ENCODE assay signal across 9 cellular contexts in genomic region chr2:176187306-176188217, GRCh38. TPM values are rescaled to one million over a fixed set of nuclear protein-coding genes. Genes with fewer than 3 reads are reported as not detected.
A peak's percentile ranks its signal among the peaks of the same experiment; 100 is the strongest.
DNase-seq lines count a peak whose midpoint lies in the region; ATAC-seq, FAIRE-seq and TF ChIP-seq lines count a peak whose summit lies in the region.
"Had no signal": no experiment of that assay in that cellular context is flagged by ENCODE, and none has a peak within 500 bp of the region (broad histone marks: within the 10 kb centered on the region; RNA-seq: fewer than 3 reads in every experiment).

No MANE protein-coding gene starts in this region.

- 6 to 8% methylated on average over 17 to 19 of the region's 19 CpGs for WGBS in thyroid gland, 2 donors

- H3K9ac ChIP-seq in adipocyte (ENCODE audit: low read length), result peak overlapping the region; percentile 71

- no peak for FAIRE-seq in GM12891 (lab: Jason Lieb, UNC)
- FAIRE-seq: K562 had no signal

- peaks cover 18% of the 10 kb centered on the region for H3K27me3 ChIP-seq in adipocyte (replicated peaks; ENCODE audit: control insufficient read depth, insufficient read depth, low read length)
- H3K27me3 ChIP-seq in thyroid gland, result peaks cover 43% of the 10 kb centered on the region

- ATAC-seq in HG03460 (IDR thresholded peaks at IDR 0.05; ENCODE audit: unreplicated experiment) (peak; percentile 16), left lobe of liver (peak; percentile 48)
- no peak for ATAC-seq in activated CD4-positive, CD25-positive, alpha-beta regulatory T cell treated with anti-CD3 and anti-CD28 coated beads, Interleukin-2, amount 50 U/mL, for 24 hours

- no peak overlapping the region for H3K27ac ChIP-seq in thyroid gland

- CTCF ChIA-PET in GM10248 (lab: Yijun Ruan, JAX), result interaction anchor here (0.8 to 1.3 kb wide), 5 partner anchors 9 to 465 kb away, joined by 3 to 5 read pairs (median 3); no protein-coding TSS in a partner anchor

- no peak for TF ChIP-seq POLR2A in thyroid gland (IDR thresholded peaks at IDR 0.05)
- no peak for TF ChIP-seq POLR2A in GM12891 (IDR thresholded peaks at IDR 0.05; ENCODE audit: low read depth, low read length)

- H3K36me3 ChIP-seq in adipocyte (ENCODE audit: control insufficient read depth, insufficient read depth, low read length, severe bottlenecking) (no peaks in the 10 kb centered on the region), thyroid gland (no peaks in the 10 kb centered on the region)

- POLR2A ChIA-PET in GM10248 (lab: Yijun Ruan, JAX), result no interaction called here

- no peaks in the 10 kb centered on the region for H3K9me3 ChIP-seq in adipocyte (ENCODE audit: control insufficient read depth, low read length)
- H3K9me3 ChIP-seq in thyroid gland, result no peaks in the 10 kb centered on the region

- TF ChIP-seq CTCF in thyroid gland (IDR thresholded peaks at IDR 0.05), result no peak
- no peak for TF ChIP-seq CTCF in GM10248 (IDR thresholded peaks at IDR 0.05; ENCODE audit: control extremely low read depth, extremely low read depth, low read depth, missing control alignments)

- intact Hi-C loops in thyroid gland (cut with DNase I), result no loop called here

- peak; percentile 45 for DNase-seq in COLO829 (ENCODE audit: low spot score)
- peak; percentile 31 for DNase-seq in adipocyte (ENCODE audit: low read depth)
- no peak for DNase-seq in left lobe of liver (ENCODE audit: low spot score)
- no peak for DNase-seq in thyroid gland
- DNase-seq in GM10248 (ENCODE audit: extremely low spot score), result no peak
- DNase-seq in GM12891 (ENCODE audit: insufficient read length, low spot score), result no peak

- H3K4me3 ChIP-seq in adipocyte (ENCODE audit: low read length) (peak overlapping the region; percentile 86), thyroid gland (replicated peaks in 1 of 3) (peak overlapping the region in 2 of 3 donors; percentile 16 to 46)
- H3K4me3 ChIP-seq: K562 had no signal

- H3K4me1 ChIP-seq in adipocyte (ENCODE audit: control insufficient read depth, insufficient read depth, low read length) (peaks cover 5% of the 10 kb centered on the region), thyroid gland (peaks cover 9 to 17% of the 10 kb centered on the region in 2 donors)

TF ChIP-seq in GM12891, 5 proteins besides CTCF, POLR2A, EP300 and RAD21:
- no peak for TF ChIP-seq TAF1 (IDR thresholded peaks at IDR 0.05; ENCODE audit: low read depth, low read length)
- no peak for TF ChIP-seq PAX5 (IDR thresholded peaks at IDR 0.05; ENCODE audit: insufficient read depth, low read length, severe bottlenecking)
- TF ChIP-seq POLR2AphosphoS5 (IDR thresholded peaks at IDR 0.05; ENCODE audit: low read depth, low read length), result no peak
- no peak for TF ChIP-seq POU2F2 (IDR thresholded peaks at IDR 0.05; ENCODE audit: low read depth, low read length)
- no peak for TF ChIP-seq SPI1 (IDR thresholded peaks at IDR 0.05; ENCODE audit: low read depth, low read length)

RNA-seq across cellular contexts. Expression of gene HOXD1, which starts 0.9 kb away (rescaled TPM):
- total RNA-seq in left lobe of liver (not detected), thyroid gland (under 1 TPM in 2 of 4 donors, not detected in 2; 0.11 to 0.40 TPM)
- polyA plus RNA-seq in GM12891 (2012; ENCODE audit: low read depth, missing spikeins), result not detected
- total RNA-seq: K562 had no signal
- polyA plus RNA-seq: K562 had no signal

RNA-seq across cellular contexts. Expression of gene HOXD3, which starts 30.5 kb away (rescaled TPM):
- total RNA-seq in left lobe of liver, result not detected
- 1 to 10 TPM in 3 of 4 donors, under 1 TPM in 1; 0.75 to 5.0 (median 3.1) TPM for total RNA-seq in thyroid gland
- polyA plus RNA-seq in GM12891 (2012; ENCODE audit: low read depth, missing spikeins), result not detected
- total RNA-seq: K562 had no signal
- polyA plus RNA-seq: K562 had no signal

RNA-seq across cellular contexts. Expression of gene HOXD4, which starts 36.2 kb away (rescaled TPM):
- not detected for total RNA-seq in left lobe of liver
- total RNA-seq in thyroid gland, result 1 to 10 TPM; 1.6 to 4.8 (median 3.3) TPM
- not detected for polyA plus RNA-seq in GM12891 (2012; ENCODE audit: low read depth, missing spikeins)
- total RNA-seq: K562 had no signal
- polyA plus RNA-seq: K562 had no signal

RNA-seq across cellular contexts. Expression of gene HOXD8, which starts 58.1 kb away (rescaled TPM):
- total RNA-seq in left lobe of liver (not detected), thyroid gland (10 to 100 TPM in 2 of 4 donors, 1 to 10 TPM in 2; 4.1 to 24.9 (median 9.9) TPM)
- polyA plus RNA-seq in GM12891 (2012; ENCODE audit: low read depth, missing spikeins), result not detected

Comparison
In these comparisons a context has a peak if more than half of its experiments do, and no peak if none do; other contexts are left out.
1. DNase-seq: peak in COLO829 (single experiment) and adipocyte (single experiment); none in left lobe of liver (single experiment), thyroid gland (0 of 2), GM10248 (single experiment) and GM12891 (single experiment).
2. ATAC-seq: peak in HG03460 (single experiment) and left lobe of liver (single experiment); none in activated CD4-positive, CD25-positive, alpha-beta regulatory T cell treated with anti-CD3 and anti-CD28 coated beads, Interleukin-2, amount 50 U/mL, for 24 hours (0 of 2).